ENCODE assay signal across 19 cellular contexts in genomic region chr9:136234597-136234996, GRCh38. TPM values are rescaled to one million over a fixed set of nuclear protein-coding genes. Genes with fewer than 3 reads are reported as not detected.
DNase-seq lines count a peak whose midpoint lies in the region; ATAC-seq and TF ChIP-seq lines count a peak whose summit lies in the region.
"Had no signal": no experiment of that assay in that cellular context is flagged by ENCODE, and none has a peak within 500 bp of the region (broad histone marks: within the 10 kb centered on the region; RNA-seq: fewer than 3 reads in every experiment).

No MANE protein-coding gene starts in this region.

- H3K9me3 Mint-ChIP-seq in T-helper 2 cell treated with Interferon-gamma antibody and Interleukin-4, amounts not matched to agents 5 μg/mL and 100 μg/mL, for 36 hours = no peaks in the 10 kb centered on the region
- no peaks in the 10 kb centered on the region for H3K9me3 Mint-ChIP-seq in activated T-helper 2 cell treated with anti-CD3 and anti-CD28 coated beads, Interferon-gamma antibody, Interleukin-2, Interleukin-4, amounts not matched to agents 10 μg/mL and 5 μg/mL and 100 μg/mL, durations not matched to agents 14 hours and 24 hours and 36 hours
- peaks cover 0 to 1% of the 10 kb centered on the region in 2 donors for H3K9me3 Mint-ChIP-seq in stimulated activated naive B cell treated with anti-CD40 and anti-IgM and Interleukin-4, amounts not matched to agents 10 μg/mL and 1 μg/mL and 100 μg/mL, for 72 hours

- DNase-seq in T-helper 2 cell treated with Interferon-gamma antibody and Interleukin-4, amounts not matched to agents 5 μg/mL and 100 μg/mL, for 36 hours (ENCODE audit: low spot score) = no peak
- DNase-seq in T-helper 2 cell (no peak), Right ventricle myocardium inferior (ENCODE audit: missing footprints) (peak; percentile 52), right atrium auricular region (ENCODE audit: low spot score) (no peak), GM13977 (ENCODE audit: low spot score) (no peak), AG08396 (ENCODE audit: low spot score) (no peak)
- DNase-seq in activated T-helper 2 cell treated with anti-CD3 and anti-CD28 coated beads, Interferon-gamma antibody, Interleukin-2, Interleukin-4, amounts not matched to agents 10 μg/mL and 5 μg/mL and 100 μg/mL, durations not matched to agents 14 hours and 24 hours and 36 hours (ENCODE audit: low spot score) = no peak
- no peak for DNase-seq in stimulated activated naive B cell treated with anti-CD40 and anti-IgM and Interleukin-4, amounts not matched to agents 10 μg/mL and 1 μg/mL and 100 μg/mL, for 72 hours
- DNase-seq: 8988T; DMS53; KBM-7; NCI-H1048; NCI-H146; NCI-H2081 treated with DMSO at 0.1 percent for 48 hours; NCI-H2227 treated with DMSO at 0.1 percent for 48 hours; NCI-H524 treated with DMSO at 0.1 percent for 48 hours; NK-92 treated with Interleukin-12 subunit alpha and Interleukin-12 subunit beta, amount 100 ng/mL, for 24 hours had no signal

- peaks cover 18% of the 10 kb centered on the region for H3K36me3 Mint-ChIP-seq in T-helper 2 cell treated with Interferon-gamma antibody and Interleukin-4, amounts not matched to agents 5 μg/mL and 100 μg/mL, for 36 hours (ENCODE audit: low read depth)
- peaks cover 39% of the 10 kb centered on the region for H3K36me3 Mint-ChIP-seq in activated T-helper 2 cell treated with anti-CD3 and anti-CD28 coated beads, Interferon-gamma antibody, Interleukin-2, Interleukin-4, amounts not matched to agents 10 μg/mL and 5 μg/mL and 100 μg/mL, durations not matched to agents 14 hours and 24 hours and 36 hours (ENCODE audit: low read depth)
- H3K36me3 Mint-ChIP-seq in stimulated activated naive B cell treated with anti-CD40 and anti-IgM and Interleukin-4, amounts not matched to agents 10 μg/mL and 1 μg/mL and 100 μg/mL, for 72 hours = peaks cover 62 to 63% of the 10 kb centered on the region in 2 donors

- TF ChIP-seq CTCF in right atrium auricular region (IDR thresholded peaks at IDR 0.05) = no peak
- no peak for TF ChIP-seq CTCF in GM13977 (IDR thresholded peaks at IDR 0.05; ENCODE audit: extremely low read depth, insufficient read depth, missing control alignments)

- no peaks in the 10 kb centered on the region for H3K27me3 ChIP-seq in right atrium auricular region

- no peak overlapping the region for H3K4me3 Mint-ChIP-seq in T-helper 2 cell treated with Interferon-gamma antibody and Interleukin-4, amounts not matched to agents 5 μg/mL and 100 μg/mL, for 36 hours
- H3K4me3 Mint-ChIP-seq in activated T-helper 2 cell treated with anti-CD3 and anti-CD28 coated beads, Interferon-gamma antibody, Interleukin-2, Interleukin-4, amounts not matched to agents 10 μg/mL and 5 μg/mL and 100 μg/mL, durations not matched to agents 14 hours and 24 hours and 36 hours (ENCODE audit: low read depth) = no peak overlapping the region
- peak overlapping the region; percentile 55 to 69 for H3K4me3 Mint-ChIP-seq in stimulated activated naive B cell treated with anti-CD40 and anti-IgM and Interleukin-4, amounts not matched to agents 10 μg/mL and 1 μg/mL and 100 μg/mL, for 72 hours

- H3K36me3 ChIP-seq in right atrium auricular region = peaks cover 10% of the 10 kb centered on the region

- H3K27me3 Mint-ChIP-seq in T-helper 2 cell treated with Interferon-gamma antibody and Interleukin-4, amounts not matched to agents 5 μg/mL and 100 μg/mL, for 36 hours (ENCODE audit: low read depth) = no peaks in the 10 kb centered on the region
- H3K27me3 Mint-ChIP-seq in activated T-helper 2 cell treated with anti-CD3 and anti-CD28 coated beads, Interferon-gamma antibody, Interleukin-2, Interleukin-4, amounts not matched to agents 10 μg/mL and 5 μg/mL and 100 μg/mL, durations not matched to agents 14 hours and 24 hours and 36 hours (ENCODE audit: low read depth) = no peaks in the 10 kb centered on the region
- H3K27me3 Mint-ChIP-seq in stimulated activated naive B cell treated with anti-CD40 and anti-IgM and Interleukin-4, amounts not matched to agents 10 μg/mL and 1 μg/mL and 100 μg/mL, for 72 hours = no peaks in the 10 kb centered on the region

- intact Hi-C loops in Right ventricle myocardium inferior (cut with DNase I) = no loop called here
- intact Hi-C loops in activated T-helper 2 cell treated with anti-CD3 and anti-CD28 coated beads, Interferon-gamma antibody, Interleukin-2, Interleukin-4, amounts not matched to agents 10 μg/mL and 5 μg/mL and 100 μg/mL, durations not matched to agents 14 hours and 24 hours and 36 hours (cut with micrococcal nuclease) = no loop called here

- no peak for ATAC-seq in Right ventricle myocardium inferior
- ATAC-seq in stimulated activated naive B cell treated with anti-CD40 and anti-IgM and Interleukin-4, amounts not matched to agents 10 μg/mL and 1 μg/mL and 100 μg/mL, for 72 hours (replicated peaks) = no peak
- ATAC-seq: HCT116 had no signal

- H3K4me3 ChIP-seq in right atrium auricular region = no peak overlapping the region

- H3K4me1 Mint-ChIP-seq in T-helper 2 cell treated with Interferon-gamma antibody and Interleukin-4, amounts not matched to agents 5 μg/mL and 100 μg/mL, for 36 hours (ENCODE audit: low read depth) = peaks cover 33% of the 10 kb centered on the region
- H3K4me1 Mint-ChIP-seq in activated T-helper 2 cell treated with anti-CD3 and anti-CD28 coated beads, Interferon-gamma antibody, Interleukin-2, Interleukin-4, amounts not matched to agents 10 μg/mL and 5 μg/mL and 100 μg/mL, durations not matched to agents 14 hours and 24 hours and 36 hours (ENCODE audit: low read depth) = peaks cover 39% of the 10 kb centered on the region
- peaks cover 61 to 94% of the 10 kb centered on the region in 2 donors for H3K4me1 Mint-ChIP-seq in stimulated activated naive B cell treated with anti-CD40 and anti-IgM and Interleukin-4, amounts not matched to agents 10 μg/mL and 1 μg/mL and 100 μg/mL, for 72 hours

- H3K4me1 ChIP-seq in right atrium auricular region = peaks cover 0 to 10% of the 10 kb centered on the region in 2 donors

- no peaks in the 10 kb centered on the region for H3K9me3 ChIP-seq in right atrium auricular region

- H3K27ac Mint-ChIP-seq in T-helper 2 cell treated with Interferon-gamma antibody and Interleukin-4, amounts not matched to agents 5 μg/mL and 100 μg/mL, for 36 hours = peak overlapping the region; percentile 65
- H3K27ac Mint-ChIP-seq in activated T-helper 2 cell treated with anti-CD3 and anti-CD28 coated beads, Interferon-gamma antibody, Interleukin-2, Interleukin-4, amounts not matched to agents 10 μg/mL and 5 μg/mL and 100 μg/mL, durations not matched to agents 14 hours and 24 hours and 36 hours = peak overlapping the region; percentile 48
- H3K27ac Mint-ChIP-seq in stimulated activated naive B cell treated with anti-CD40 and anti-IgM and Interleukin-4, amounts not matched to agents 10 μg/mL and 1 μg/mL and 100 μg/mL, for 72 hours = peak overlapping the region; percentile 14

- no peak overlapping the region for H3K27ac ChIP-seq in right atrium auricular region

- in situ Hi-C loops in GM13977 (cut with MboI; ENCODE audit: low pct_unique_long_range_greater_than_20kb, low sequenced_read_pairs, unreplicated experiment) = no loop called here

RNA-seq across cellular contexts. Expression of gene QSOX2, which starts 11.0 kb away (rescaled TPM):
- 8.3 TPM for total RNA-seq in Right ventricle myocardium inferior
- total RNA-seq in right atrium auricular region = 1 to 10 TPM; 3.2 to 6.3 TPM
- 24.9 and 25.4 TPM in 2 replicates for total RNA-seq in activated T-helper 2 cell treated with anti-CD3 and anti-CD28 coated beads, Interferon-gamma antibody, Interleukin-2, Interleukin-4, amounts not matched to agents 10 μg/mL and 5 μg/mL and 100 μg/mL, durations not matched to agents 14 hours and 24 hours and 36 hours

RNA-seq across cellular contexts. Expression of gene LHX3, which starts 29.7 kb away (rescaled TPM):
- total RNA-seq in Right ventricle myocardium inferior (not detected), right atrium auricular region (under 1 TPM in 1 of 2 donors, not detected in 1; 0.16 TPM)
- not detected in 2 replicates for total RNA-seq in activated T-helper 2 cell treated with anti-CD3 and anti-CD28 coated beads, Interferon-gamma antibody, Interleukin-2, Interleukin-4, amounts not matched to agents 10 μg/mL and 5 μg/mL and 100 μg/mL, durations not matched to agents 14 hours and 24 hours and 36 hours
- total RNA-seq: M059J had no signal

Comparison
In these comparisons a context has a peak if more than half of its experiments do, and no peak if none do; other contexts are left out.
1. H3K27ac Mint-ChIP-seq: peak in every context shown above with its lines; median percentile 65 in T-helper 2 cell treated with Interferon-gamma antibody and Interleukin-4, amounts not matched to agents 5 μg/mL and 100 μg/mL, for 36 hours; 48 in activated T-helper 2 cell treated with anti-CD3 and anti-CD28 coated beads, Interferon-gamma antibody, Interleukin-2, Interleukin-4, amounts not matched to agents 10 μg/mL and 5 μg/mL and 100 μg/mL, durations not matched to agents 14 hours and 24 hours and 36 hours; 14 in stimulated activated naive B cell treated with anti-CD40 and anti-IgM and Interleukin-4, amounts not matched to agents 10 μg/mL and 1 μg/mL and 100 μg/mL, for 72 hours.
2. H3K4me3 Mint-ChIP-seq: peak in stimulated activated naive B cell treated with anti-CD40 and anti-IgM and Interleukin-4, amounts not matched to agents 10 μg/mL and 1 μg/mL and 100 μg/mL, for 72 hours (2 of 2); none in T-helper 2 cell treated with Interferon-gamma antibody and Interleukin-4, amounts not matched to agents 5 μg/mL and 100 μg/mL, for 36 hours (single experiment) and activated T-helper 2 cell treated with anti-CD3 and anti-CD28 coated beads, Interferon-gamma antibody, Interleukin-2, Interleukin-4, amounts not matched to agents 10 μg/mL and 5 μg/mL and 100 μg/mL, durations not matched to agents 14 hours and 24 hours and 36 hours (single experiment).